Comparison of ENCODE assay signal across 12 cellular contexts in the genomic region with DNA sequence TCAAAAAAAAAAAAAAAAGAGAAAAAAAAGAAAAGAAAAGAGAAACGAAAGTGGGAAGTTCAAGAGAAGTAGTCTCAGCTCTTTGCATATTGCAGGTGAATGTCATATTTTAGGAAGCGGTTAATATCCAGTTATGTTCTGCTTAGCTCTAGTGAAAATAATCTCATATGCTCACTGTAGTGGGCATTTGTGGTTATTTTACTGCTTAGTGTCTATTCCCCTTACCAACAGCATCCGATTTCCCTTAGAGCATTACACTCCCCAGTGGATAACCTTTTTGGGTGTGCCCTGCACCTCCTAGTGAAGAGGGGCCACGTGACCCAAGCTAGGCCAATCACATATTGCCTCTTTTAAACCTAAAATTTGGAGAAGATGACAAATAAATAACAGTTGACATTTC.
DNase-seq lines count a peak whose midpoint lies in the region; ATAC-seq, FAIRE-seq and TF ChIP-seq lines count a peak whose summit lies in the region.
"Had no signal": no experiment of that assay in that cellular context is flagged by ENCODE, and none has a peak within 500 bp of the region (broad histone marks: within the 10 kb centered on the region; RNA-seq: fewer than 3 reads in every experiment).

No MANE protein-coding gene starts in this region.

- H3K9me3 ChIP-seq in left lung: peaks cover 0 to 8% of the 10 kb centered on the region in 2 donors
- H3K9me3 ChIP-seq: uterus had no signal

- no peak overlapping the region for H3K4me3 ChIP-seq in left lung
- H3K4me3 ChIP-seq: uterus had no signal

- ATAC-seq in GM19468 (IDR thresholded peaks at IDR 0.05; ENCODE audit: extremely low read depth, unreplicated experiment) (peak; percentile 87), HG03025 (IDR thresholded peaks at IDR 0.05; ENCODE audit: low FRiP score, unreplicated experiment) (peak; percentile 96), left lung (no peak)
- ATAC-seq: left lobe of liver had no signal

- peak; percentile 85 for FAIRE-seq in GM12892 (lab: Jason Lieb, UNC)

- no peak overlapping the region for H3K27ac ChIP-seq in left lung
- H3K27ac ChIP-seq: uterus had no signal

- intact Hi-C loops in head of caudate nucleus (cut with DNase I): no loop called here
- intact Hi-C loops in left lung (cut with DNase I): no loop called here

- TF ChIP-seq CTCF in left lung (IDR thresholded peaks at IDR 0.05): no peak

- no peaks in the 10 kb centered on the region for H3K36me3 ChIP-seq in left lung
- H3K36me3 ChIP-seq: uterus had no signal

- no peak for TF ChIP-seq POLR2A in GM12892 (IDR thresholded peaks at IDR 0.05; ENCODE audit: low read depth, low read length)

- H3K4me1 ChIP-seq in left lung: no peaks in the 10 kb centered on the region
- H3K4me1 ChIP-seq: uterus had no signal

- H3K27me3 ChIP-seq in left lung: no peaks in the 10 kb centered on the region
- H3K27me3 ChIP-seq: uterus had no signal

- DNase-seq in GM12892 (ENCODE audit: insufficient read length) (no peak), MV-4-11 (lab: John Stamatoyannopoulos, UW) (peak; percentile 89), head of caudate nucleus (no peak), SK-N-DZ (ENCODE audit: low spot score) (no peak), COLO668 (lab: John Stamatoyannopoulos, UW; ENCODE audit: unreplicated experiment) (no peak), left lung (no peak)
- DNase-seq: activated T-cell treated with anti-CD3 and anti-CD28 coated beads, Interleukin-2, amount 50 U/mL, for 1 hour; NCI-H524 treated with DMSO at 0.1 percent for 48 hours; uterus had no signal
